Comparison of ENCODE assay signal across 8 cellular contexts in the genomic region with DNA sequence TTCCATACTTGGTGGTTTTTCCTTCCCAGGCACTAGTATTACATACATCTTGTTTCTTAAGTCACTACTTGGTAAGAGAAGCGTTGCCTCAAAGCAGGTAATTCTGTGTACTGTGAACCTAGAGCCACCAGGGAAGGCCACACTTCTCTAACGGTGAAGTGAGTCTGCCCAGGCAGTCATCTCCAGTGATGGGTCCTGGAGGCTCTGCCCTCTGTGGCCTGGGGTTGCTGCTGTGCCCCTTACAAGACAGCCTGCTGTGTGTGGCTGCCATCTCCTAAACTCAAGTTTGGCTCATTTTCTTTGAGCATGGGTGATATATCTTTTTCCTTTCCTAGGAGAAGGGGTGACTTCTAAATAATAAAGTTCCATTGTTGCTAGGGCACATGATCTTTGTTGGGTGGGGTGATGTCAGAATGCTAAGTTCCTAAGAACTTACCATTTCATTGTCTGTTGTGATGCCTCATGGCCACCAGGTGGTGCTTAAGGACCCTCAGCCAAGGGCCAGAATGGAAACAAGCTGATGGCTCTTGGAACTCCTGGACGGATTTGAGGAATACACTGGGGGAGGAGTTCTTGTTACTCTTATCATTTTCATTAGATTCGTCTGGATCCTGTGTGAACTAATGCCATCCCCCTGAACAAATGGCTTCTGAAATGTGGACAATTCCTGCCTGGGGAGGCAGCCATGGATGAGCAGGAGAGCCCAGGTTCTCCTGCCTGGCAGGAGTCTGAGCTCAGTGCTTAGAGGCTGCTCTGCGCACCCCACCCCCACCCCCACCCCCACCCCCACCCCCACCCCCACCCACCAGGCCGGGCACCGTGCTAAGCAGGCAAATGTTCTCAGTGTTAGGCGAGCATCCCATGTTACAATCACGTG. TPM values are rescaled to one million over a fixed set of nuclear protein-coding genes. Genes with fewer than 3 reads are reported as not detected.
DNase-seq lines count a peak whose midpoint lies in the region; ATAC-seq and TF ChIP-seq lines count a peak whose summit lies in the region.

No MANE protein-coding gene starts in this region.

- TF ChIP-seq CTCF in HL-60 (IDR thresholded peaks at IDR 0.05; ENCODE audit: insufficient read depth, low read length) (peak; percentile 85), OCI-LY3 (IDR thresholded peaks at IDR 0.05; ENCODE audit: low read depth, low read length) (peak; percentile 88)

- no peak overlapping the region for H3K27ac Mint-ChIP-seq in activated naive CD8-positive, alpha-beta T cell treated with anti-CD3 and anti-CD28 coated beads for 36 hours

- no peaks in the 10 kb centered on the region for H3K27me3 Mint-ChIP-seq in activated naive CD8-positive, alpha-beta T cell treated with anti-CD3 and anti-CD28 coated beads for 36 hours

- no peaks in the 10 kb centered on the region for H3K36me3 Mint-ChIP-seq in activated naive CD8-positive, alpha-beta T cell treated with anti-CD3 and anti-CD28 coated beads for 36 hours

- no peaks in the 10 kb centered on the region for H3K9me3 Mint-ChIP-seq in activated naive CD8-positive, alpha-beta T cell treated with anti-CD3 and anti-CD28 coated beads for 36 hours

- DNase-seq in DMS153 (lab: John Stamatoyannopoulos, UW) (peak; percentile 43), HL-60 (ENCODE audit: low read depth in 1 of 2, low spot score in 1 of 2) (peak in 1 of 2 experiments; percentile 43), glomerular visceral epithelial cell (ENCODE audit: extremely low spot score) (peak; percentile 66), pons (ENCODE audit: low spot score) (peak; percentile 79), mesenteric fat pad (ENCODE audit: low spot score) (no peak)
- DNase-seq in activated naive CD8-positive, alpha-beta T cell treated with anti-CD3 and anti-CD28 coated beads for 36 hours = peak; percentile 31

- H3K36me3 ChIP-seq in OCI-LY3 (replicated peaks; ENCODE audit: low read depth, low read length) = no peaks in the 10 kb centered on the region

- peak; percentile 65 for ATAC-seq in GM19452 (IDR thresholded peaks at IDR 0.05; ENCODE audit: unreplicated experiment)

- H4K20me1 ChIP-seq in OCI-LY3 (ENCODE audit: insufficient read depth, low read length) = no peaks in the 10 kb centered on the region

- no peak overlapping the region for H3K9ac ChIP-seq in OCI-LY3 (ENCODE audit: low read length)

- H3K27me3 ChIP-seq in HL-60 (ENCODE audit: insufficient read depth, poor library complexity, severe bottlenecking) (no peaks in the 10 kb centered on the region), OCI-LY3 (ENCODE audit: low read depth, low read length) (peaks cover 51% of the 10 kb centered on the region)

- H3K4me2 ChIP-seq in OCI-LY3 (ENCODE audit: low read length) = no peak overlapping the region

- H3K4me1 Mint-ChIP-seq in activated naive CD8-positive, alpha-beta T cell treated with anti-CD3 and anti-CD28 coated beads for 36 hours = peaks cover 30% of the 10 kb centered on the region

- H3K4me3 Mint-ChIP-seq in activated naive CD8-positive, alpha-beta T cell treated with anti-CD3 and anti-CD28 coated beads for 36 hours = no peak overlapping the region

- no peaks in the 10 kb centered on the region for H3K4me1 ChIP-seq in OCI-LY3 (ENCODE audit: low read length)

- H2AFZ ChIP-seq in OCI-LY3 (ENCODE audit: low read depth, low read length) = no peak overlapping the region

- no peak overlapping the region for H3K4me3 ChIP-seq in HL-60 (replicated peaks; ENCODE audit: insufficient read depth, low read length)
- no peak overlapping the region for H3K4me3 ChIP-seq in OCI-LY3 (ENCODE audit: low read length)

- H3K27ac ChIP-seq in HL-60 (replicated peaks) = no peak overlapping the region
- H3K27ac ChIP-seq in OCI-LY3 (ENCODE audit: low read length) = no peak overlapping the region

- no peaks in the 10 kb centered on the region for H3K79me2 ChIP-seq in OCI-LY3 (ENCODE audit: low read length)

- no peaks in the 10 kb centered on the region for H3K9me3 ChIP-seq in OCI-LY3 (ENCODE audit: insufficient read depth, low read length)

RNA-seq across cellular contexts. Expression of gene WDR1, which starts 41.1 kb away (rescaled TPM):
- total RNA-seq in activated naive CD8-positive, alpha-beta T cell treated with anti-CD3 and anti-CD28 coated beads for 36 hours = 100 to 1,000 TPM; 372 to 385 TPM
- 249 TPM for total RNA-seq in mesenteric fat pad
